ENCODE assay signal across 25 cellular contexts in genomic region chr6:157172088-157172768, GRCh38.
DNase-seq lines count a peak whose midpoint lies in the region; ATAC-seq and TF ChIP-seq lines count a peak whose summit lies in the region.
"Had no signal": no experiment of that assay in that cellular context is flagged by ENCODE, and none has a peak within 500 bp of the region (broad histone marks: within the 10 kb centered on the region; RNA-seq: fewer than 3 reads in every experiment).

No MANE protein-coding gene starts in this region.

- no peak overlapping the region for H3K4me3 ChIP-seq in fibroblast of the aortic adventitia (ENCODE audit: low read depth, low read length)
- H3K4me3 ChIP-seq: A549, cardiac muscle cell, HAP-1, psoas muscle had no signal

- H3K27me3 Mint-ChIP-seq in activated naive CD4-positive, alpha-beta T cell treated with anti-CD3 and anti-CD28 coated beads, Interleukin-2, amount 50 U/mL, for 24 hours = no peaks in the 10 kb centered on the region
- no peaks in the 10 kb centered on the region for H3K27me3 Mint-ChIP-seq in WTC11 (ENCODE audit: low read depth)
- H3K27me3 Mint-ChIP-seq: B cell; dendritic cell treated with granulocyte-macrophage colony-stimulating factor and Interleukin-4, amounts not matched to agents 40 ng/mL and 50 ng/mL, for 4 days; naive thymus-derived CD4-positive, alpha-beta T cell; stimulated activated naive CD8-positive, alpha-beta T cell treated with anti-CD3 and anti-CD28 coated beads, Interleukin-15, Interleukin-2, amounts not matched to agents 100 ng/mL and 50 ng/mL, for 24 hours; T-cell had no signal

- peaks cover 7% of the 10 kb centered on the region for H3K4me1 Mint-ChIP-seq in activated naive CD4-positive, alpha-beta T cell treated with anti-CD3 and anti-CD28 coated beads, Interleukin-2, amount 50 U/mL, for 24 hours
- peaks cover 21% of the 10 kb centered on the region for H3K4me1 Mint-ChIP-seq in WTC11
- H3K4me1 Mint-ChIP-seq: B cell had no signal

- no peak for TF ChIP-seq CTCF in WTC11 (IDR thresholded peaks at IDR 0.05)
- TF ChIP-seq CTCF in fibroblast of the aortic adventitia (IDR thresholded peaks at IDR 0.05; ENCODE audit: insufficient read depth, low read length) = no peak

- H3K9me3 Mint-ChIP-seq in activated naive CD4-positive, alpha-beta T cell treated with anti-CD3 and anti-CD28 coated beads, Interleukin-2, amount 50 U/mL, for 24 hours = no peaks in the 10 kb centered on the region
- no peaks in the 10 kb centered on the region for H3K9me3 Mint-ChIP-seq in activated naive CD4-positive, alpha-beta T cell treated with anti-CD3 and anti-CD28 coated beads, Interleukin-2, amount 50 U/mL, for 72 hours
- no peaks in the 10 kb centered on the region for H3K9me3 Mint-ChIP-seq in WTC11
- H3K9me3 Mint-ChIP-seq: dendritic cell treated with granulocyte-macrophage colony-stimulating factor and Interleukin-4, amounts not matched to agents 40 ng/mL and 50 ng/mL, for 4 days; naive thymus-derived CD4-positive, alpha-beta T cell; stimulated activated naive CD8-positive, alpha-beta T cell treated with anti-CD3 and anti-CD28 coated beads, Interleukin-15, Interleukin-2, amounts not matched to agents 100 ng/mL and 50 ng/mL, for 24 hours; T-cell had no signal

- H3K27ac Mint-ChIP-seq in activated naive CD4-positive, alpha-beta T cell treated with anti-CD3 and anti-CD28 coated beads, Interleukin-2, amount 50 U/mL, for 24 hours = peak overlapping the region; percentile 51
- H3K27ac Mint-ChIP-seq in activated naive CD4-positive, alpha-beta T cell treated with anti-CD3 and anti-CD28 coated beads, Interleukin-2, amount 50 U/mL, for 72 hours = no peak overlapping the region
- peak overlapping the region; percentile 69; the same call in 1 of the 2 replicates for H3K27ac Mint-ChIP-seq in WTC11
- H3K27ac Mint-ChIP-seq: B cell; dendritic cell treated with granulocyte-macrophage colony-stimulating factor and Interleukin-4, amounts not matched to agents 40 ng/mL and 50 ng/mL, for 4 days; stimulated activated naive CD8-positive, alpha-beta T cell treated with anti-CD3 and anti-CD28 coated beads, Interleukin-15, Interleukin-2, amounts not matched to agents 100 ng/mL and 50 ng/mL, for 24 hours had no signal

- DNase-seq in activated naive CD4-positive, alpha-beta T cell treated with anti-CD3 and anti-CD28 coated beads, Interleukin-2, amount 50 U/mL, for 72 hours (ENCODE audit: low spot score in 2 of 2) = no peak
- no peak for DNase-seq in WTC11 (ENCODE audit: low spot score)
- peak; percentile 27 for DNase-seq in fibroblast of the aortic adventitia (ENCODE audit: low read depth)
- DNase-seq in NOMO-1 (lab: John Stamatoyannopoulos, UW; ENCODE audit: unreplicated experiment in 2 of 2) = no peak
- DNase-seq in islet precursor cell = no peak
- no peak for DNase-seq in NCI-H748 treated with DMSO at 0.1 percent for 48 hours (lab: John Stamatoyannopoulos, UW)
- DNase-seq in KBM-7 = no peak
- DNase-seq: activated CD4-positive, alpha-beta T cell treated with anti-CD3 and anti-CD28 coated beads, Interleukin-2, amount 50 U/mL, for 4 hours; activated CD4-positive, CD25-positive, alpha-beta regulatory T cell; activated CD8-positive, alpha-beta memory T cell treated with anti-CD3 and anti-CD28 coated beads, Interleukin-2, amount 50 U/mL, for 48 hours; activated naive CD4-positive, alpha-beta T cell treated with anti-CD3 and anti-CD28 coated beads, Interleukin-2, amount 50 U/mL, for 16 hours; DMS53; midbrain; naive thymus-derived CD4-positive, alpha-beta T cell; NCI-H526; SIG-M5; T-cell had no signal

- no peak overlapping the region for H3K4me3 Mint-ChIP-seq in activated naive CD4-positive, alpha-beta T cell treated with anti-CD3 and anti-CD28 coated beads, Interleukin-2, amount 50 U/mL, for 24 hours
- H3K4me3 Mint-ChIP-seq in WTC11 = no peak overlapping the region
- H3K4me3 Mint-ChIP-seq: B cell; dendritic cell treated with granulocyte-macrophage colony-stimulating factor and Interleukin-4, amounts not matched to agents 40 ng/mL and 50 ng/mL, for 4 days; naive thymus-derived CD4-positive, alpha-beta T cell; stimulated activated naive CD8-positive, alpha-beta T cell treated with anti-CD3 and anti-CD28 coated beads, Interleukin-15, Interleukin-2, amounts not matched to agents 100 ng/mL and 50 ng/mL, for 24 hours; T-cell had no signal

- POLR2A ChIA-PET in WTC11 (lab: Charles Lee) = interaction anchor here (0.7 kb wide), 1 partner anchor 155 kb away, joined by 4 read pairs; no protein-coding TSS in a partner anchor

- CTCF ChIA-PET in WTC11 (lab: Charles Lee) = interaction anchor here (0.5 to 2.3 kb wide), 3 partner anchors 12 to 180 kb away, joined by 4 to 15 read pairs (median 9); no protein-coding TSS in a partner anchor

- ATAC-seq in activated naive CD4-positive, alpha-beta T cell treated with anti-CD3 and anti-CD28 coated beads, Interleukin-2, amount 50 U/mL, for 72 hours = no peak
- peak; percentile 22; the same call in 1 of the 2 replicates for ATAC-seq in WTC11
- ATAC-seq: A549; naive thymus-derived CD4-positive, alpha-beta T cell; psoas muscle; T-cell had no signal

- H3K36me3 Mint-ChIP-seq in activated naive CD4-positive, alpha-beta T cell treated with anti-CD3 and anti-CD28 coated beads, Interleukin-2, amount 50 U/mL, for 24 hours = peaks cover 11% of the 10 kb centered on the region
- peaks cover 0 to 5% of the 10 kb centered on the region in 2 donors for H3K36me3 Mint-ChIP-seq in activated naive CD4-positive, alpha-beta T cell treated with anti-CD3 and anti-CD28 coated beads, Interleukin-2, amount 50 U/mL, for 72 hours
- H3K36me3 Mint-ChIP-seq in WTC11 = peaks cover 2% of the 10 kb centered on the region

- in situ Hi-C loops in KBM-7 (cut with MboI; ENCODE audit: low pct_unique_long_range_greater_than_20kb, low sequenced_read_pairs) = no loop called here

TF ChIP-seq in WTC11, 78 proteins besides CTCF, POLR2A, EP300 and RAD21 (continues in another document):
- no peak for TF ChIP-seq OVOL2 (CRISPR knock-in tag; IDR thresholded peaks at IDR 0.05; ENCODE audit: borderline replicate concordance)
- TF ChIP-seq SP1 (CRISPR knock-in tag; conservative IDR thresholded peaks at IDR 0.05) = no peak
- TF ChIP-seq STAT6 (CRISPR knock-in tag; conservative IDR thresholded peaks at IDR 0.05; ENCODE audit: low read depth) = no peak
- TF ChIP-seq SOX15 (CRISPR knock-in tag; IDR thresholded peaks at IDR 0.05) = no peak
- TF ChIP-seq TCF7 (CRISPR knock-in tag; IDR thresholded peaks at IDR 0.05; ENCODE audit: low read depth) = no peak
- TF ChIP-seq ZNF425 (CRISPR knock-in tag; conservative IDR thresholded peaks at IDR 0.05) = no peak
- TF ChIP-seq IRF2 (CRISPR knock-in tag; IDR thresholded peaks at IDR 0.05; ENCODE audit: borderline replicate concordance, low read depth) = no peak
- no peak for TF ChIP-seq ATF3 (CRISPR knock-in tag; conservative IDR thresholded peaks at IDR 0.05)

Comparison
In these comparisons a context has a peak if more than half of its experiments do, and no peak if none do; other contexts are left out.
1. H3K27ac Mint-ChIP-seq: peak in activated naive CD4-positive, alpha-beta T cell treated with anti-CD3 and anti-CD28 coated beads, Interleukin-2, amount 50 U/mL, for 24 hours (single experiment) and WTC11 (single experiment); none in activated naive CD4-positive, alpha-beta T cell treated with anti-CD3 and anti-CD28 coated beads, Interleukin-2, amount 50 U/mL, for 72 hours (0 of 2).